Comparison of ENCODE assay signal across 8 cellular contexts in genomic region chr16:67720236-67720635, GRCh38. TPM values are rescaled to one million over a fixed set of nuclear protein-coding genes. Genes with fewer than 3 reads are reported as not detected.
A peak's percentile ranks its signal among the peaks of the same experiment; 100 is the strongest.
DNase-seq lines count a peak whose midpoint lies in the region; ATAC-seq and TF ChIP-seq lines count a peak whose summit lies in the region.

No MANE protein-coding gene starts in this region.

- peak overlapping the region; percentile 89; the same call in 1 of the 2 replicates for H2AFZ ChIP-seq in SK-N-SH (ENCODE audit: low read depth)

- no peak for TF ChIP-seq CTCF in SK-N-SH (IDR thresholded peaks at IDR 0.05)

- peaks cover 5 to 18% of the 10 kb centered on the region in 2 experiments; a peak in 3 of 4 replicates for H3K4me1 ChIP-seq in SK-N-SH (ENCODE audit: control insufficient read depth in 1 of 2, insufficient read depth in 2 of 2, low read depth in 1 of 2, low read length in 1 of 2)
- H3K4me1 ChIP-seq in stomach smooth muscle (ENCODE audit: control insufficient read depth, insufficient read depth, low read length), result peaks cover 18% of the 10 kb centered on the region

- H3K4me2 ChIP-seq in SK-N-SH, result peak overlapping the region; percentile 92

- peaks cover 21% of the 10 kb centered on the region for H3K36me3 Mint-ChIP-seq in activated T-helper 2 cell treated with anti-CD3 and anti-CD28 coated beads, Interferon-gamma antibody, Interleukin-2, Interleukin-4, amounts not matched to agents 10 μg/mL and 5 μg/mL and 100 μg/mL, durations not matched to agents 14 hours and 24 hours and 36 hours (ENCODE audit: low read depth)

- peak overlapping the region; percentile 88 for H3K4me3 Mint-ChIP-seq in activated T-helper 2 cell treated with anti-CD3 and anti-CD28 coated beads, Interferon-gamma antibody, Interleukin-2, Interleukin-4, amounts not matched to agents 10 μg/mL and 5 μg/mL and 100 μg/mL, durations not matched to agents 14 hours and 24 hours and 36 hours (ENCODE audit: low read depth)

- H4K20me1 ChIP-seq in SK-N-SH (ENCODE audit: insufficient read depth), result 0 out of 2 replicates have a peak, but pooled peaks cover 4% of the 10 kb centered on the region

- TF ChIP-seq RAD21 in SK-N-SH (IDR thresholded peaks at IDR 0.05; ENCODE audit: low read length), result no peak

- WGBS in SK-N-SH (ENCODE audit: low lambda C conversion rate), result 36% methylated on average over 1 of the region's 1 CpG

- H3K4me1 Mint-ChIP-seq in activated T-helper 2 cell treated with anti-CD3 and anti-CD28 coated beads, Interferon-gamma antibody, Interleukin-2, Interleukin-4, amounts not matched to agents 10 μg/mL and 5 μg/mL and 100 μg/mL, durations not matched to agents 14 hours and 24 hours and 36 hours (ENCODE audit: low read depth), result peaks cover 26% of the 10 kb centered on the region

- H3K9me3 Mint-ChIP-seq in activated T-helper 2 cell treated with anti-CD3 and anti-CD28 coated beads, Interferon-gamma antibody, Interleukin-2, Interleukin-4, amounts not matched to agents 10 μg/mL and 5 μg/mL and 100 μg/mL, durations not matched to agents 14 hours and 24 hours and 36 hours, result no peaks in the 10 kb centered on the region

- H3K27me3 Mint-ChIP-seq in activated T-helper 2 cell treated with anti-CD3 and anti-CD28 coated beads, Interferon-gamma antibody, Interleukin-2, Interleukin-4, amounts not matched to agents 10 μg/mL and 5 μg/mL and 100 μg/mL, durations not matched to agents 14 hours and 24 hours and 36 hours (ENCODE audit: low read depth), result no peaks in the 10 kb centered on the region

- H3F3A ChIP-seq in SK-N-SH (replicated peaks; ENCODE audit: insufficient read depth), result peaks cover 5% of the 10 kb centered on the region

- intact Hi-C loops in activated T-helper 2 cell treated with anti-CD3 and anti-CD28 coated beads, Interferon-gamma antibody, Interleukin-2, Interleukin-4, amounts not matched to agents 10 μg/mL and 5 μg/mL and 100 μg/mL, durations not matched to agents 14 hours and 24 hours and 36 hours (cut with micrococcal nuclease), result no loop called here

- DNase-seq in SK-N-SH, result no peak
- no peak for DNase-seq in activated T-helper 2 cell treated with anti-CD3 and anti-CD28 coated beads, Interferon-gamma antibody, Interleukin-2, Interleukin-4, amounts not matched to agents 10 μg/mL and 5 μg/mL and 100 μg/mL, durations not matched to agents 14 hours and 24 hours and 36 hours (ENCODE audit: low spot score)
- peak; percentile 9 for DNase-seq in iris pigment epithelial cell (ENCODE audit: low read depth)
- DNase-seq in DMS 273 treated with DMSO at 0.1 percent for 48 hours (lab: John Stamatoyannopoulos, UW), result no peak
- DNase-seq in NCI-H2196 treated with DMSO at 0.1 percent for 48 hours (lab: John Stamatoyannopoulos, UW; ENCODE audit: unreplicated experiment), result no peak

- CTCF ChIA-PET in SK-N-SH (lab: Yijun Ruan, JAX), result interaction anchor here (0.9 to 2.0 kb wide), 4 partner anchors 9 to 116 kb away, joined by 4 to 6 read pairs (median 5); no protein-coding TSS in a partner anchor

- H3K36me3 ChIP-seq in SK-N-SH (replicated peaks in 1 of 2; ENCODE audit: control insufficient read depth in 1 of 2, insufficient read depth in 2 of 2, low read length in 1 of 2) (peaks cover 4 to 10% of the 10 kb centered on the region in 2 experiments), stomach smooth muscle (ENCODE audit: control insufficient read depth in 2 of 2, insufficient read depth in 2 of 2, low read length in 2 of 2) (peaks cover 3 to 5% of the 10 kb centered on the region in 2 donors)

- H3K4me3 ChIP-seq in SK-N-SH (ENCODE audit: low read depth in 2 of 2, low read length in 1 of 2), result peak overlapping the region; percentile 74 to 90; a peak in 3 of 4 replicates
- H3K4me3 ChIP-seq in stomach smooth muscle (ENCODE audit: low read length in 2 of 2), result peak overlapping the region in 1 of 2 donors; percentile 89

- H3K27me3 ChIP-seq in SK-N-SH (ENCODE audit: insufficient read depth) (no peaks in the 10 kb centered on the region), stomach smooth muscle (ENCODE audit: control insufficient read depth in 1 of 2, insufficient read depth in 2 of 2, low read length in 2 of 2) (no peaks in the 10 kb centered on the region)

- H3K9me3 ChIP-seq in SK-N-SH (no peaks in the 10 kb centered on the region), stomach smooth muscle (ENCODE audit: control insufficient read depth in 2 of 2, low read length in 2 of 2) (no peaks in the 10 kb centered on the region)

- peaks cover 39% of the 10 kb centered on the region for H3K79me2 ChIP-seq in SK-N-SH (ENCODE audit: insufficient read depth)

- H3K27ac ChIP-seq in SK-N-SH (ENCODE audit: low read depth in 2 of 2, low read length in 1 of 2), result peak overlapping the region in 1 of 2 experiments; percentile 77; a peak in 3 of 4 replicates
- H3K27ac ChIP-seq in stomach smooth muscle (ENCODE audit: low read length), result no peak overlapping the region

- H3K9ac ChIP-seq in SK-N-SH (0 out of 2 replicates have a peak overlapping the region, but pooled peaks have one; percentile 87), stomach smooth muscle (ENCODE audit: low read length in 2 of 2) (peak overlapping the region; percentile 86 to 94)

- POLR2A ChIA-PET in SK-N-SH (lab: Yijun Ruan, JAX), result interaction anchor here (0.9 to 1.2 kb wide), 2 partner anchors 15 to 19 kb away, joined by 3 read pairs; no protein-coding TSS in a partner anchor

- peak overlapping the region; percentile 92 for H3K27ac Mint-ChIP-seq in activated T-helper 2 cell treated with anti-CD3 and anti-CD28 coated beads, Interferon-gamma antibody, Interleukin-2, Interleukin-4, amounts not matched to agents 10 μg/mL and 5 μg/mL and 100 μg/mL, durations not matched to agents 14 hours and 24 hours and 36 hours

- TF ChIP-seq EP300 in SK-N-SH (IDR thresholded peaks at IDR 0.05; ENCODE audit: borderline replicate concordance in 1 of 2, low read depth in 1 of 2, low read length in 1 of 2), result no peak

- no peaks in the 10 kb centered on the region for H3K9me2 ChIP-seq in SK-N-SH

- ATAC-seq in SK-N-SH treated with all-trans-retinoic acid at 6 μM for 48 hours, result no peak; the same call in 2 of the 3 replicates
- no peak for ATAC-seq in HG02938 (IDR thresholded peaks at IDR 0.05; ENCODE audit: unreplicated experiment)

TF ChIP-seq in SK-N-SH, 30 proteins besides CTCF, POLR2A, EP300 and RAD21 (continues in another document):
- TF ChIP-seq FOXM1 (IDR thresholded peaks at IDR 0.05; ENCODE audit: low read depth) (no peak), CHD2 (IDR thresholded peaks at IDR 0.05; ENCODE audit: low read length, partially characterized antibody) (no peak), POLR2AphosphoS5 (IDR thresholded peaks at IDR 0.05; ENCODE audit: low read depth, low read length) (no peak), RFX5 (IDR thresholded peaks at IDR 0.05; ENCODE audit: low read length) (no peak), GATA2 (CRISPR knock-in tag; IDR thresholded peaks at IDR 0.05) (no peak), NFIC (IDR thresholded peaks at IDR 0.05; ENCODE audit: borderline replicate concordance) (no peak), RXRA (IDR thresholded peaks at IDR 0.05; ENCODE audit: borderline replicate concordance, low read depth) (no peak), MXI1 (IDR thresholded peaks at IDR 0.05; ENCODE audit: low read depth, low read length) (no peak), NRF1 (IDR thresholded peaks at IDR 0.05; ENCODE audit: low read depth, low read length) (no peak), SMC3 (IDR thresholded peaks at IDR 0.05; ENCODE audit: low read depth, low read length) (no peak)

TF ChIP-seq in SK-N-SH treated with all-trans-retinoic acid at 6 μM for 48 hours, 23 proteins besides CTCF, POLR2A, EP300 and RAD21:
- no peak for TF ChIP-seq GLIS3 (CRISPR knock-in tag; IDR thresholded peaks at IDR 0.05)

RNA-seq across cellular contexts. Expression of gene GFOD2, which starts 1.1 kb away (rescaled TPM):
- polyA plus RNA-seq in SK-N-SH (2012; rRNA removed), result 19.0 and 19.3 TPM in 2 replicates
- 12.2 and 16.1 TPM in 2 replicates for polyA plus RNA-seq in SK-N-SH (2012; cell fraction: cytosol; rRNA removed)
- 21.3 and 23.4 TPM in 2 replicates for polyA plus RNA-seq in SK-N-SH (2012; cell fraction: nucleus; rRNA removed)
- 17.0 and 18.3 TPM in 2 replicates for total RNA-seq in activated T-helper 2 cell treated with anti-CD3 and anti-CD28 coated beads, Interferon-gamma antibody, Interleukin-2, Interleukin-4, amounts not matched to agents 10 μg/mL and 5 μg/mL and 100 μg/mL, durations not matched to agents 14 hours and 24 hours and 36 hours

RNA-seq across cellular contexts. Expression of gene C16orf86, which starts 53.6 kb away (rescaled TPM):
- 4.3 and 5.1 TPM in 2 replicates for polyA plus RNA-seq in SK-N-SH (2012; rRNA removed)
- polyA plus RNA-seq in SK-N-SH (2012; cell fraction: cytosol; rRNA removed), result 2.0 and 3.9 TPM in 2 replicates
- 13.7 and 16.4 TPM in 2 replicates for polyA plus RNA-seq in SK-N-SH (2012; cell fraction: nucleus; rRNA removed)
- 1.4 and 1.8 TPM in 2 replicates for total RNA-seq in activated T-helper 2 cell treated with anti-CD3 and anti-CD28 coated beads, Interferon-gamma antibody, Interleukin-2, Interleukin-4, amounts not matched to agents 10 μg/mL and 5 μg/mL and 100 μg/mL, durations not matched to agents 14 hours and 24 hours and 36 hours

RNA-seq across cellular contexts. Expression of gene ENKD1, which starts 53.7 kb away (rescaled TPM):
- polyA plus RNA-seq in SK-N-SH (2012; rRNA removed), result 19.5 and 21.0 TPM in 2 replicates
- polyA plus RNA-seq in SK-N-SH (2012; cell fraction: cytosol; rRNA removed), result 8.6 and 12.2 TPM in 2 replicates
- polyA plus RNA-seq in SK-N-SH (2012; cell fraction: nucleus; rRNA removed), result 52.0 and 82.9 TPM in 2 replicates
- 8.1 and 9.2 TPM in 2 replicates for total RNA-seq in activated T-helper 2 cell treated with anti-CD3 and anti-CD28 coated beads, Interferon-gamma antibody, Interleukin-2, Interleukin-4, amounts not matched to agents 10 μg/mL and 5 μg/mL and 100 μg/mL, durations not matched to agents 14 hours and 24 hours and 36 hours

RNA-seq across cellular contexts. Expression of gene PARD6A, which starts 59.5 kb away (rescaled TPM):
- 5.7 and 9.0 TPM in 2 replicates for polyA plus RNA-seq in SK-N-SH (2012; rRNA removed)
- 4.1 and 6.2 TPM in 2 replicates for polyA plus RNA-seq in SK-N-SH (2012; cell fraction: cytosol; rRNA removed)
- polyA plus RNA-seq in SK-N-SH (2012; cell fraction: nucleus; rRNA removed), result 3.3 and 3.4 TPM in 2 replicates
- total RNA-seq in activated T-helper 2 cell treated with anti-CD3 and anti-CD28 coated beads, Interferon-gamma antibody, Interleukin-2, Interleukin-4, amounts not matched to agents 10 μg/mL and 5 μg/mL and 100 μg/mL, durations not matched to agents 14 hours and 24 hours and 36 hours, result 10.7 and 11.5 TPM in 2 replicates
